Comparison of ENCODE assay signal across 18 cellular contexts in the genomic region with DNA sequence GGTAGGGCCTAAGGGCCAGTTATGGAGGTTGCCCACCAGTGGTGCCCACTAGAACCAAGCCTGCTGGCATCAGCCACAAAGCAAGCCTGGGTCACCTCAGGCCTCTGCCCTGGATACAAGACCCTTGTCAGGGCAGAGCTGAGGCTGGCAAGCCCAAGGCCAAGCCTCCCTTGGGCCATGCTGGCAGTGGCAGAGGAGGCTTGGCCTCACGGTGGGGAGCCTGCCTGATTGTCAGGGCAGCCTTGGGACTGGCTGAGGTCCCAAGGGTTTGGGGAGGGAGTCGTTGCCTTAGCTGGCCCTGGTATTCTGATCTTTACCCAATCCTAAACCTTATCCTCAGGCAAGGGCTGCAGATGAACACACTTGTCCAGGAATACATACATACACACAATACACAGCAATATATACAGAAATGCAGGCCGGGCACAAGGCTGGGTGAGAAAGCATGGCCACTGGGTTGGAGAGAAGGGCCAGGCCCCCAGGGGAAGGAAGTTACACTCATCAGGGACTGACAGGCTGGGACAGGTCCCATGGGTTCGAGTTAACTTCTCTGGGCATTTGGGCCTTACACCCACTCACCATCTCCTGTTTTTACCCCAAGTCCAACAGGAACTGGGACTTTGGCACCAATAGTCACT. TPM values are rescaled to one million over a fixed set of nuclear protein-coding genes. Genes with fewer than 3 reads are reported as not detected.
DNase-seq lines count a peak whose midpoint lies in the region; ATAC-seq lines count a peak whose summit lies in the region.
"Had no signal": no experiment of that assay in that cellular context is flagged by ENCODE, and none has a peak within 500 bp of the region (broad histone marks: within the 10 kb centered on the region; RNA-seq: fewer than 3 reads in every experiment).

No MANE protein-coding gene starts in this region.

- peaks cover 16% of the 10 kb centered on the region for H3K36me3 Mint-ChIP-seq in activated CD4-positive, alpha-beta memory T cell treated with anti-CD3 and anti-CD28 coated beads for 36 hours
- peaks cover 34% of the 10 kb centered on the region for H3K36me3 Mint-ChIP-seq in activated CD4-positive, alpha-beta memory T cell treated with anti-CD3 and anti-CD28 coated beads, Interleukin-2, amount 10 ng/mL, durations not matched to agents 7 days and 5 days (ENCODE audit: low read depth)
- H3K36me3 Mint-ChIP-seq in activated naive CD8-positive, alpha-beta T cell treated with anti-CD3 and anti-CD28 coated beads for 36 hours: peaks cover 17% of the 10 kb centered on the region
- H3K36me3 Mint-ChIP-seq in activated T-helper 2 cell treated with anti-CD3 and anti-CD28 coated beads, Interferon-gamma antibody, Interleukin-2, Interleukin-4, amounts not matched to agents 10 μg/mL and 5 μg/mL and 100 μg/mL, durations not matched to agents 14 hours and 24 hours and 36 hours (ENCODE audit: low read depth): peaks cover 49% of the 10 kb centered on the region

- H3K4me3 ChIP-seq in HUES48 (ENCODE audit: low read depth, low read length): no peak overlapping the region
- H3K4me3 ChIP-seq: hepatocyte, mucosa of descending colon, ovary had no signal

- no peak for ATAC-seq in GM18870 (IDR thresholded peaks at IDR 0.05; ENCODE audit: unreplicated experiment)
- ATAC-seq: mucosa of descending colon had no signal

- POLR2A ChIA-PET in activated CD4-positive, alpha-beta memory T cell treated with anti-CD3 and anti-CD28 coated beads for 36 hours (lab: Charles Lee): interaction anchor here (2.2 kb wide), 1 partner anchor 10 kb away, joined by 7 read pairs; no protein-coding TSS in a partner anchor
- POLR2A ChIA-PET in activated CD4-positive, alpha-beta memory T cell treated with anti-CD3 and anti-CD28 coated beads, Interleukin-2, amount 10 ng/mL, durations not matched to agents 7 days and 5 days (lab: Charles Lee): interaction anchor here (5.7 kb wide), 1 partner anchor 22 kb away, joined by 22 read pairs; a partner anchor contains a TSS

- H3K9me3 ChIP-seq in HUES48 (ENCODE audit: control insufficient read depth, insufficient read depth, low read length): no peaks in the 10 kb centered on the region
- H3K9me3 ChIP-seq: mucosa of descending colon, ovary had no signal

- H3K36me3 ChIP-seq in HUES48 (ENCODE audit: control insufficient read depth, insufficient read depth, low read length): peaks cover 60% of the 10 kb centered on the region
- H3K36me3 ChIP-seq: ovary had no signal

- intact Hi-C loops in activated CD4-positive, alpha-beta memory T cell treated with anti-CD3 and anti-CD28 coated beads for 36 hours (cut with micrococcal nuclease): no loop called here
- intact Hi-C loops in posterior vena cava (cut with DNase I): no loop called here
- intact Hi-C loops in activated T-helper 2 cell treated with anti-CD3 and anti-CD28 coated beads, Interferon-gamma antibody, Interleukin-2, Interleukin-4, amounts not matched to agents 10 μg/mL and 5 μg/mL and 100 μg/mL, durations not matched to agents 14 hours and 24 hours and 36 hours (cut with micrococcal nuclease): no loop called here

- no peaks in the 10 kb centered on the region for H3K9me3 Mint-ChIP-seq in activated CD4-positive, alpha-beta memory T cell treated with anti-CD3 and anti-CD28 coated beads for 36 hours
- no peaks in the 10 kb centered on the region for H3K9me3 Mint-ChIP-seq in activated CD4-positive, alpha-beta memory T cell treated with anti-CD3 and anti-CD28 coated beads, Interleukin-2, amount 10 ng/mL, durations not matched to agents 7 days and 5 days
- H3K9me3 Mint-ChIP-seq in activated naive CD8-positive, alpha-beta T cell treated with anti-CD3 and anti-CD28 coated beads for 36 hours: no peaks in the 10 kb centered on the region
- H3K9me3 Mint-ChIP-seq in activated T-helper 2 cell treated with anti-CD3 and anti-CD28 coated beads, Interferon-gamma antibody, Interleukin-2, Interleukin-4, amounts not matched to agents 10 μg/mL and 5 μg/mL and 100 μg/mL, durations not matched to agents 14 hours and 24 hours and 36 hours: no peaks in the 10 kb centered on the region
- H3K9me3 Mint-ChIP-seq: type B pancreatic cell had no signal

- H3K4me3 Mint-ChIP-seq in activated CD4-positive, alpha-beta memory T cell treated with anti-CD3 and anti-CD28 coated beads for 36 hours: no peak overlapping the region
- no peak overlapping the region for H3K4me3 Mint-ChIP-seq in activated CD4-positive, alpha-beta memory T cell treated with anti-CD3 and anti-CD28 coated beads, Interleukin-2, amount 10 ng/mL, durations not matched to agents 7 days and 5 days
- no peak overlapping the region for H3K4me3 Mint-ChIP-seq in activated naive CD8-positive, alpha-beta T cell treated with anti-CD3 and anti-CD28 coated beads for 36 hours
- no peak overlapping the region for H3K4me3 Mint-ChIP-seq in activated T-helper 2 cell treated with anti-CD3 and anti-CD28 coated beads, Interferon-gamma antibody, Interleukin-2, Interleukin-4, amounts not matched to agents 10 μg/mL and 5 μg/mL and 100 μg/mL, durations not matched to agents 14 hours and 24 hours and 36 hours (ENCODE audit: low read depth)

- no peak overlapping the region for H3K9ac ChIP-seq in HUES48 (ENCODE audit: low read depth, low read length)
- H3K9ac ChIP-seq: KMS-11 had no signal

- CTCF ChIA-PET in activated CD4-positive, alpha-beta memory T cell treated with anti-CD3 and anti-CD28 coated beads for 36 hours (lab: Charles Lee): interaction anchor here (1.3 to 1.6 kb wide), 2 partner anchors 35 to 42 kb away, joined by 4 to 5 read pairs; a partner anchor contains a TSS
- CTCF ChIA-PET in activated CD4-positive, alpha-beta memory T cell treated with anti-CD3 and anti-CD28 coated beads, Interleukin-2, amount 10 ng/mL, durations not matched to agents 7 days and 5 days (lab: Charles Lee): no interaction called here

- peak overlapping the region; percentile 42 for H3K27ac Mint-ChIP-seq in activated CD4-positive, alpha-beta memory T cell treated with anti-CD3 and anti-CD28 coated beads for 36 hours
- H3K27ac Mint-ChIP-seq in activated CD4-positive, alpha-beta memory T cell treated with anti-CD3 and anti-CD28 coated beads, Interleukin-2, amount 10 ng/mL, durations not matched to agents 7 days and 5 days: no peak overlapping the region
- peak overlapping the region; percentile 12 for H3K27ac Mint-ChIP-seq in activated naive CD8-positive, alpha-beta T cell treated with anti-CD3 and anti-CD28 coated beads for 36 hours
- H3K27ac Mint-ChIP-seq in activated T-helper 2 cell treated with anti-CD3 and anti-CD28 coated beads, Interferon-gamma antibody, Interleukin-2, Interleukin-4, amounts not matched to agents 10 μg/mL and 5 μg/mL and 100 μg/mL, durations not matched to agents 14 hours and 24 hours and 36 hours: no peak overlapping the region

- no peak for DNase-seq in activated CD4-positive, alpha-beta memory T cell treated with anti-CD3 and anti-CD28 coated beads for 36 hours
- DNase-seq in activated CD4-positive, alpha-beta memory T cell treated with anti-CD3 and anti-CD28 coated beads, Interleukin-2, amount 10 ng/mL, durations not matched to agents 7 days and 5 days: no peak
- no peak for DNase-seq in activated naive CD8-positive, alpha-beta T cell treated with anti-CD3 and anti-CD28 coated beads for 36 hours
- DNase-seq in posterior vena cava (ENCODE audit: low spot score) (peak; percentile 72), T-helper 2 cell (no peak)
- DNase-seq in activated T-helper 2 cell treated with anti-CD3 and anti-CD28 coated beads, Interferon-gamma antibody, Interleukin-2, Interleukin-4, amounts not matched to agents 10 μg/mL and 5 μg/mL and 100 μg/mL, durations not matched to agents 14 hours and 24 hours and 36 hours (ENCODE audit: low spot score): no peak
- DNase-seq: ACHN, activated gamma-delta T cell treated with Interleukin-2 at 50 U/mL for 16 hours, mucosa of descending colon, NCI-H146, ovary had no signal

- peak overlapping the region; percentile 16 for H3K27ac ChIP-seq in HUES48 (ENCODE audit: low read depth, low read length)
- H3K27ac ChIP-seq: hepatocyte, KMS-11, ovary had no signal

- no peaks in the 10 kb centered on the region for H3K27me3 Mint-ChIP-seq in activated CD4-positive, alpha-beta memory T cell treated with anti-CD3 and anti-CD28 coated beads for 36 hours
- H3K27me3 Mint-ChIP-seq in activated CD4-positive, alpha-beta memory T cell treated with anti-CD3 and anti-CD28 coated beads, Interleukin-2, amount 10 ng/mL, durations not matched to agents 7 days and 5 days: no peaks in the 10 kb centered on the region
- H3K27me3 Mint-ChIP-seq in activated naive CD8-positive, alpha-beta T cell treated with anti-CD3 and anti-CD28 coated beads for 36 hours: no peaks in the 10 kb centered on the region
- H3K27me3 Mint-ChIP-seq in activated T-helper 2 cell treated with anti-CD3 and anti-CD28 coated beads, Interferon-gamma antibody, Interleukin-2, Interleukin-4, amounts not matched to agents 10 μg/mL and 5 μg/mL and 100 μg/mL, durations not matched to agents 14 hours and 24 hours and 36 hours (ENCODE audit: low read depth): no peaks in the 10 kb centered on the region
- H3K27me3 Mint-ChIP-seq: type B pancreatic cell had no signal

- H3K4me1 ChIP-seq in HUES48 (ENCODE audit: control insufficient read depth, insufficient read depth, low read length): peaks cover 9% of the 10 kb centered on the region; the same call in 1 of the 2 replicates

- no peaks in the 10 kb centered on the region for H3K27me3 ChIP-seq in HUES48 (ENCODE audit: control insufficient read depth, insufficient read depth, low read length)
- H3K27me3 ChIP-seq: hepatocyte, ovary had no signal

- H3K4me1 Mint-ChIP-seq in activated CD4-positive, alpha-beta memory T cell treated with anti-CD3 and anti-CD28 coated beads for 36 hours (ENCODE audit: low read depth): no peaks in the 10 kb centered on the region
- H3K4me1 Mint-ChIP-seq in activated CD4-positive, alpha-beta memory T cell treated with anti-CD3 and anti-CD28 coated beads, Interleukin-2, amount 10 ng/mL, durations not matched to agents 7 days and 5 days: no peaks in the 10 kb centered on the region
- peaks cover 3% of the 10 kb centered on the region for H3K4me1 Mint-ChIP-seq in activated naive CD8-positive, alpha-beta T cell treated with anti-CD3 and anti-CD28 coated beads for 36 hours
- H3K4me1 Mint-ChIP-seq in activated T-helper 2 cell treated with anti-CD3 and anti-CD28 coated beads, Interferon-gamma antibody, Interleukin-2, Interleukin-4, amounts not matched to agents 10 μg/mL and 5 μg/mL and 100 μg/mL, durations not matched to agents 14 hours and 24 hours and 36 hours (ENCODE audit: low read depth): no peaks in the 10 kb centered on the region

RNA-seq across cellular contexts. Expression of a gene that starts 21.0 kb away (rescaled TPM):
- total RNA-seq in activated CD4-positive, alpha-beta memory T cell treated with anti-CD3 and anti-CD28 coated beads for 36 hours: 100 to 1,000 TPM; 499 to 541 TPM
- total RNA-seq in activated CD4-positive, alpha-beta memory T cell treated with anti-CD3 and anti-CD28 coated beads, Interleukin-2, amount 10 ng/mL, durations not matched to agents 7 days and 5 days: 100 to 1,000 TPM; 259 to 262 TPM
- 100 to 1,000 TPM; 719 to 732 TPM for total RNA-seq in activated naive CD8-positive, alpha-beta T cell treated with anti-CD3 and anti-CD28 coated beads for 36 hours
- total RNA-seq in posterior vena cava: 100 to 1,000 TPM; 190 to 234 TPM
- 562 and 584 TPM in 2 replicates for total RNA-seq in activated T-helper 2 cell treated with anti-CD3 and anti-CD28 coated beads, Interferon-gamma antibody, Interleukin-2, Interleukin-4, amounts not matched to agents 10 μg/mL and 5 μg/mL and 100 μg/mL, durations not matched to agents 14 hours and 24 hours and 36 hours

RNA-seq across cellular contexts. Expression of a gene that starts 22.1 kb away (rescaled TPM):
- total RNA-seq in activated CD4-positive, alpha-beta memory T cell treated with anti-CD3 and anti-CD28 coated beads for 36 hours: 10 to 100 TPM; 12.9 to 13.6 TPM
- total RNA-seq in activated CD4-positive, alpha-beta memory T cell treated with anti-CD3 and anti-CD28 coated beads, Interleukin-2, amount 10 ng/mL, durations not matched to agents 7 days and 5 days: 10 to 100 TPM; 10.1 to 10.7 TPM
- total RNA-seq in activated naive CD8-positive, alpha-beta T cell treated with anti-CD3 and anti-CD28 coated beads for 36 hours: 10 to 100 TPM; 19.6 to 20.9 TPM
- total RNA-seq in posterior vena cava: 10 to 100 TPM; 16.8 to 23.5 TPM
- total RNA-seq in activated T-helper 2 cell treated with anti-CD3 and anti-CD28 coated beads, Interferon-gamma antibody, Interleukin-2, Interleukin-4, amounts not matched to agents 10 μg/mL and 5 μg/mL and 100 μg/mL, durations not matched to agents 14 hours and 24 hours and 36 hours: 10.5 and 11.4 TPM in 2 replicates

RNA-seq across cellular contexts. Expression of a gene that starts 29.2 kb away (rescaled TPM):
- 10 to 100 TPM; 15.2 to 15.6 TPM for total RNA-seq in activated CD4-positive, alpha-beta memory T cell treated with anti-CD3 and anti-CD28 coated beads for 36 hours
- total RNA-seq in activated CD4-positive, alpha-beta memory T cell treated with anti-CD3 and anti-CD28 coated beads, Interleukin-2, amount 10 ng/mL, durations not matched to agents 7 days and 5 days: 10 to 100 TPM; 12.0 to 13.3 TPM
- total RNA-seq in activated naive CD8-positive, alpha-beta T cell treated with anti-CD3 and anti-CD28 coated beads for 36 hours: 10 to 100 TPM; 45.7 to 45.8 TPM
- total RNA-seq in posterior vena cava: 1 to 10 TPM; 1.4 to 1.8 TPM
- 25.3 and 25.7 TPM in 2 replicates for total RNA-seq in activated T-helper 2 cell treated with anti-CD3 and anti-CD28 coated beads, Interferon-gamma antibody, Interleukin-2, Interleukin-4, amounts not matched to agents 10 μg/mL and 5 μg/mL and 100 μg/mL, durations not matched to agents 14 hours and 24 hours and 36 hours

RNA-seq across cellular contexts. Expression of a gene that starts 38.2 kb away (rescaled TPM):
- total RNA-seq in activated CD4-positive, alpha-beta memory T cell treated with anti-CD3 and anti-CD28 coated beads for 36 hours: under 1 TPM; 0.24 to 0.34 TPM
- not detected for total RNA-seq in activated CD4-positive, alpha-beta memory T cell treated with anti-CD3 and anti-CD28 coated beads, Interleukin-2, amount 10 ng/mL, durations not matched to agents 7 days and 5 days
- total RNA-seq in activated naive CD8-positive, alpha-beta T cell treated with anti-CD3 and anti-CD28 coated beads for 36 hours: under 1 TPM; 0.41 to 0.44 TPM
- not detected for total RNA-seq in posterior vena cava
- total RNA-seq in activated T-helper 2 cell treated with anti-CD3 and anti-CD28 coated beads, Interferon-gamma antibody, Interleukin-2, Interleukin-4, amounts not matched to agents 10 μg/mL and 5 μg/mL and 100 μg/mL, durations not matched to agents 14 hours and 24 hours and 36 hours: 0.46 and 0.53 TPM in 2 replicates
- total RNA-seq: G401, mucosa of descending colon, skeletal muscle tissue had no signal

RNA-seq across cellular contexts. Expression of a gene that starts 41.1 kb away (rescaled TPM):
- 10 to 100 TPM; 40.0 to 42.0 TPM for total RNA-seq in activated CD4-positive, alpha-beta memory T cell treated with anti-CD3 and anti-CD28 coated beads for 36 hours
- 10 to 100 TPM in 1 of 2 experiments, 1 to 10 TPM in 1; 8.9 to 14.3 TPM for total RNA-seq in activated CD4-positive, alpha-beta memory T cell treated with anti-CD3 and anti-CD28 coated beads, Interleukin-2, amount 10 ng/mL, durations not matched to agents 7 days and 5 days
- 10 to 100 TPM; 42.4 to 44.1 TPM for total RNA-seq in activated naive CD8-positive, alpha-beta T cell treated with anti-CD3 and anti-CD28 coated beads for 36 hours
- total RNA-seq in posterior vena cava: 10 to 100 TPM; 17.1 to 20.8 TPM
- total RNA-seq in activated T-helper 2 cell treated with anti-CD3 and anti-CD28 coated beads, Interferon-gamma antibody, Interleukin-2, Interleukin-4, amounts not matched to agents 10 μg/mL and 5 μg/mL and 100 μg/mL, durations not matched to agents 14 hours and 24 hours and 36 hours: 48.7 and 51.4 TPM in 2 replicates

Comparison
In these comparisons a context has a peak if more than half of its experiments do, and no peak if none do; other contexts are left out.
1. H3K27ac Mint-ChIP-seq: peak in activated CD4-positive, alpha-beta memory T cell treated with anti-CD3 and anti-CD28 coated beads for 36 hours (single experiment) and activated naive CD8-positive, alpha-beta T cell treated with anti-CD3 and anti-CD28 coated beads for 36 hours (single experiment); none in activated CD4-positive, alpha-beta memory T cell treated with anti-CD3 and anti-CD28 coated beads, Interleukin-2, amount 10 ng/mL, durations not matched to agents 7 days and 5 days (single experiment) and activated T-helper 2 cell treated with anti-CD3 and anti-CD28 coated beads, Interferon-gamma antibody, Interleukin-2, Interleukin-4, amounts not matched to agents 10 μg/mL and 5 μg/mL and 100 μg/mL, durations not matched to agents 14 hours and 24 hours and 36 hours (single experiment).